Comparison of ENCODE assay signal across 20 cellular contexts in genomic region chr2:100388703-100389102, GRCh38. TPM values are rescaled to one million over a fixed set of nuclear protein-coding genes. Genes with fewer than 3 reads are reported as not detected.
DNase-seq lines count a peak whose midpoint lies in the region; ATAC-seq and TF ChIP-seq lines count a peak whose summit lies in the region.
"Had no signal": no experiment of that assay in that cellular context is flagged by ENCODE, and none has a peak within 500 bp of the region (broad histone marks: within the 10 kb centered on the region; RNA-seq: fewer than 3 reads in every experiment).

No MANE protein-coding gene starts in this region.

- TF ChIP-seq POLR2A in esophagus muscularis mucosa (IDR thresholded peaks at IDR 0.05; ENCODE audit: low read depth): no peak

- no peak for ATAC-seq in stimulated activated memory B cell treated with anti-CD40 and anti-IgM and Interleukin-4, amounts not matched to agents 10 μg/mL and 1 μg/mL and 100 μg/mL, for 72 hours
- ATAC-seq: A549; CD8-positive, alpha-beta T cell; GM12878; K562 had no signal

- H3K27me3 Mint-ChIP-seq in osteocyte (ENCODE audit: unreplicated experiment): peaks cover 13% of the 10 kb centered on the region
- no peaks in the 10 kb centered on the region for H3K27me3 Mint-ChIP-seq in stimulated activated memory B cell treated with anti-CD40 and anti-IgM and Interleukin-4, amounts not matched to agents 10 μg/mL and 1 μg/mL and 100 μg/mL, for 72 hours

- peaks cover 0 to 31% (median 20%) of the 10 kb centered on the region in 4 donors for H3K36me3 ChIP-seq in esophagus muscularis mucosa

- H3K9me3 ChIP-seq in esophagus muscularis mucosa: no peaks in the 10 kb centered on the region
- H3K9me3 ChIP-seq: A549 had no signal

- H3K9me3 Mint-ChIP-seq in osteocyte (ENCODE audit: unreplicated experiment): no peaks in the 10 kb centered on the region
- no peaks in the 10 kb centered on the region for H3K9me3 Mint-ChIP-seq in stimulated activated memory B cell treated with anti-CD40 and anti-IgM and Interleukin-4, amounts not matched to agents 10 μg/mL and 1 μg/mL and 100 μg/mL, for 72 hours
- H3K9me3 Mint-ChIP-seq: CD8-positive, alpha-beta T cell; H9 had no signal

- H3K27ac Mint-ChIP-seq in osteocyte (ENCODE audit: unreplicated experiment): no peak overlapping the region
- no peak overlapping the region for H3K27ac Mint-ChIP-seq in stimulated activated memory B cell treated with anti-CD40 and anti-IgM and Interleukin-4, amounts not matched to agents 10 μg/mL and 1 μg/mL and 100 μg/mL, for 72 hours
- H3K27ac Mint-ChIP-seq: CD8-positive, alpha-beta T cell had no signal

- intact Hi-C loops in esophagus muscularis mucosa (cut with DNase I): loop anchor here (10.0 kb wide), 1 partner anchor 834 kb away; no protein-coding TSS in a partner anchor

- H3K27ac ChIP-seq in esophagus muscularis mucosa (replicated peaks in 1 of 4): no peak overlapping the region
- H3K27ac ChIP-seq: 22Rv1, A549, HL-60 had no signal

- peak; percentile 40 for DNase-seq in NCI-H2171 treated with DMSO at 0.1 percent for 48 hours (lab: John Stamatoyannopoulos, UW)
- no peak for DNase-seq in NCI-H2171 (lab: John Stamatoyannopoulos, UW)
- DNase-seq in esophagus muscularis mucosa (ENCODE audit: extremely low spot score): peak; percentile 75
- DNase-seq in osteocyte (ENCODE audit: extremely low spot score, unreplicated experiment): peak; percentile 60
- no peak for DNase-seq in germinal center (ENCODE audit: low spot score)
- no peak for DNase-seq in HPDE6-E6E7 (ENCODE audit: extremely low spot score)
- DNase-seq: AML-193, Calu3, DND-41, EL, GOT3, H9, IMR-90 had no signal

- H3K36me3 Mint-ChIP-seq in osteocyte (ENCODE audit: unreplicated experiment): peaks cover 4% of the 10 kb centered on the region
- H3K36me3 Mint-ChIP-seq in stimulated activated memory B cell treated with anti-CD40 and anti-IgM and Interleukin-4, amounts not matched to agents 10 μg/mL and 1 μg/mL and 100 μg/mL, for 72 hours: peaks cover 16% of the 10 kb centered on the region

- no peak overlapping the region for H3K4me3 ChIP-seq in esophagus muscularis mucosa
- H3K4me3 ChIP-seq: A549, GM12878, K562 had no signal

- H3K4me1 Mint-ChIP-seq in osteocyte (ENCODE audit: unreplicated experiment): no peaks in the 10 kb centered on the region
- peaks cover 4% of the 10 kb centered on the region for H3K4me1 Mint-ChIP-seq in stimulated activated memory B cell treated with anti-CD40 and anti-IgM and Interleukin-4, amounts not matched to agents 10 μg/mL and 1 μg/mL and 100 μg/mL, for 72 hours

- 88% methylated on average over 6 of the region's 6 CpGs for WGBS in esophagus muscularis mucosa

- TF ChIP-seq EP300 in esophagus muscularis mucosa (IDR thresholded peaks at IDR 0.05): no peak

- TF ChIP-seq CTCF in esophagus muscularis mucosa (IDR thresholded peaks at IDR 0.05): no peak
- no peak for TF ChIP-seq CTCF in osteocyte (IDR thresholded peaks at IDR 0.05)

- H3K4me1 ChIP-seq in esophagus muscularis mucosa: peaks cover 0 to 4% (median 1%) of the 10 kb centered on the region in 4 donors
- H3K4me1 ChIP-seq: A549 had no signal

- H3K4me3 Mint-ChIP-seq in osteocyte (ENCODE audit: unreplicated experiment): no peak overlapping the region
- no peak overlapping the region for H3K4me3 Mint-ChIP-seq in stimulated activated memory B cell treated with anti-CD40 and anti-IgM and Interleukin-4, amounts not matched to agents 10 μg/mL and 1 μg/mL and 100 μg/mL, for 72 hours
- H3K4me3 Mint-ChIP-seq: CD8-positive, alpha-beta T cell; H9 had no signal

- no peaks in the 10 kb centered on the region for H3K27me3 ChIP-seq in esophagus muscularis mucosa

RNA-seq across cellular contexts. Expression of gene CHST10, which starts 28.8 kb away (rescaled TPM):
- total RNA-seq in esophagus muscularis mucosa: 10 to 100 TPM; 10.8 to 17.0 (median 13.5) TPM
- 14.4 and 17.3 TPM in 2 replicates for total RNA-seq in osteocyte

Comparison
In these comparisons a context has a peak if more than half of its experiments do, and no peak if none do; other contexts are left out.
1. DNase-seq: peak in NCI-H2171 treated with DMSO at 0.1 percent for 48 hours (single experiment), esophagus muscularis mucosa (single experiment) and osteocyte (single experiment); none in NCI-H2171 (single experiment), germinal center (single experiment) and HPDE6-E6E7 (single experiment).